Comparison of ENCODE assay signal across 2 cellular contexts in the genomic region with DNA sequence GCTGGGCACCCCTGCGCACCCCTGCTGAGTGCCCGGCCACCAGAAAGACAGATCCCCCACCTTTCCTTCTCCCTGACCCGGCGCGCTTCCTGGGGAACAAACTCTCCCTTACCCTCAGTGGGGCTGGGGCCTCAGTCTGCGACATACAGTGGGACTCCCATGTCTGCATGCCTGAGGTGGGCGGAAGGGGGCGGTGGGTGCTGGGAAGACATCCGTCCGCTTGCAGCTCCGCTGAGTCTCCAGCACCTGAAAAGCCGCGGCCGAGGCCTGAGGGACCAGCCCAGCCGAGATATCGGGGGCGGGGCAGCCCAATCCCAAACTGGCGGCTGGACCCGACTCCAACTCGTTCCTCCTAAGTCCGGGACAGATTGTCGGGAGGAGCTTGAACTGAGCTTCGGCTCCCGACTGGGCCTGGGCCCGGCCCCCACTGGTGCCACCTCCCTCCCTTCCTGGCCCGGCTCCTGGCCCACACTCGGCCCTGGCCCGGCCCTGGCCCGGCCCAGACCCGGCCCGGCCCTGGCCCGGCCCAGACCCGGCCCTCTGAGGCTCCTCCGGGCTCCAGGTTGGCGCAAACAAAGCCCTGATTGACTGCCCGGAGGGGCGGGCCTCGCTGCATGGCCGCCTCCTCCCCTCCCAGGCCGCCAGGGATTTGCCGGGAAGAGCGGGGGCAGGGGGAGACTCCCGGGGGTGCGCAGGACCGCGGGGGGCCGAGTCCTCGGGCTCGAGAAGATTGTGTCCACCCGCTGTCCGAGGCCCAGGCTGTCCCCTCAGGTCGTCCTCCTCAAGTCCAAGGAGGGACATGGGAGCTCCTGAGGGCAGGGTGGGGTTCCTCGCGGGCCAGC.
TF ChIP-seq lines count a peak whose summit lies in the region.

No MANE protein-coding gene starts in this region.

TF ChIP-seq in A549, 52 proteins besides CTCF, POLR2A, EP300 and RAD21:
- TF ChIP-seq ZFP36 (IDR thresholded peaks at IDR 0.05; ENCODE audit: borderline replicate concordance, partially characterized antibody) (no peak), FOSL2 (IDR thresholded peaks at IDR 0.05) (no peak), FOSL2 (CRISPR knock-in tag; IDR thresholded peaks at IDR 0.05) (no peak)
- TF ChIP-seq, protein P1, sequence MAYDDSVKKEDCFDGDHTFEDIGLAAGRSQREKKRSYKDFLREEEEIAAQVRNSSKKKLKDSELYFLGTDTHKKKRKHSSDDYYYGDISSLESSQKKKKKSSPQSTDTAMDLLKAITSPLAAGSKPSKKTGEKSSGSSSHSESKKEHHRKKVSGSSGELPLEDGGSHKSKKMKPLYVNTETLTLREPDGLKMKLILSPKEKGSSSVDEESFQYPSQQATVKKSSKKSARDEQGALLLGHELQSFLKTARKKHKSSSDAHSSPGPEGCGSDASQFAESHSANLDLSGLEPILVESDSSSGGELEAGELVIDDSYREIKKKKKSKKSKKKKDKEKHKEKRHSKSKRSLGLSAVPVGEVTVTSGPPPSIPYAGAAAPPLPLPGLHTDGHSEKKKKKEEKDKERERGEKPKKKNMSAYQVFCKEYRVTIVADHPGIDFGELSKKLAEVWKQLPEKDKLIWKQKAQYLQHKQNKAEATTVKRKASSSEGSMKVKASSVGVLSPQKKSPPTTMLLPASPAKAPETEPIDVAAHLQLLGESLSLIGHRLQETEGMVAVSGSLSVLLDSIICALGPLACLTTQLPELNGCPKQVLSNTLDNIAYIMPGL (CRISPR knock-in tag; IDR thresholded peaks at IDR 0.05; ENCODE audit: borderline replicate concordance), result no peak

TF ChIP-seq in H1, 55 proteins besides CTCF, POLR2A, EP300 and RAD21:
- TF ChIP-seq JUN (IDR thresholded peaks at IDR 0.05; ENCODE audit: low read depth, low read length), result no peak
- no peak for TF ChIP-seq TAF7 (optimal IDR thresholded peaks at IDR 0.05; ENCODE audit: borderline replicate concordance, low read depth, low read length)
- TF ChIP-seq SUZ12 (IDR thresholded peaks at IDR 0.05; ENCODE audit: low read length), result 0 out of 2 replicates have a peak, but pooled peaks have one; percentile 7
- TF ChIP-seq PHF8 (conservative IDR thresholded peaks at IDR 0.05; ENCODE audit: low read depth, low read length), result peak; percentile 50
- TF ChIP-seq KDM4A (IDR thresholded peaks at IDR 0.05; ENCODE audit: low read depth, low read length, severe bottlenecking), result peak; percentile 44
- 0 out of 2 replicates have a peak, but pooled peaks have one; percentile 48 for TF ChIP-seq TAF1 (IDR thresholded peaks at IDR 0.05; ENCODE audit: low read depth, low read length)
TF ChIP-seq in H1: peak in this region for 4.
